In the genomic region with DNA sequence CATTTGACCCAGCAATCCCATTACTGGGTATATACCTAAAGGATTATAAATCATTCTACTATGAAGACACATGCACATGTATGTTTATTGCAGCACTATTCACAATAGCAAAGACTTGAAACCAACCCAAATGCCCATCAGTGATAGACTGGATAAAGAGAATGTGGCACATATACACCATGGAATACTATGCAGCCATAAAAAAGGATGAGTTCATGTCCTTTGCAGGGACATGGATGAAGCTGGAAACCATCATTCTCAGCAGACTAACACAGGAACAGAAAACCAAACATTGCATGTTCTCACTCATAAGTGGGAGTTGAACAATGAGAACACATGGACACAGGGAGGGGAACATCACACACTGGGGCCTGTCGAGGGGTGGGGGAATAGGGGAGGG, we compare ENCODE assay signal across 1 cellular context. TPM values are rescaled to one million over a fixed set of nuclear protein-coding genes. Genes with fewer than 3 reads are reported as not detected.
"Had no signal": no experiment of that assay in that cellular context is flagged by ENCODE, and none has a peak within 500 bp of the region (broad histone marks: within the 10 kb centered on the region; RNA-seq: fewer than 3 reads in every experiment).

No MANE protein-coding gene starts in this region.

RNA-seq across cellular contexts. Expression of gene TACSTD2, which starts 13.3 kb away (rescaled TPM):
- total RNA-seq: G401 had no signal
